1 cellular context compared by ENCODE assay signal in the genomic region with DNA sequence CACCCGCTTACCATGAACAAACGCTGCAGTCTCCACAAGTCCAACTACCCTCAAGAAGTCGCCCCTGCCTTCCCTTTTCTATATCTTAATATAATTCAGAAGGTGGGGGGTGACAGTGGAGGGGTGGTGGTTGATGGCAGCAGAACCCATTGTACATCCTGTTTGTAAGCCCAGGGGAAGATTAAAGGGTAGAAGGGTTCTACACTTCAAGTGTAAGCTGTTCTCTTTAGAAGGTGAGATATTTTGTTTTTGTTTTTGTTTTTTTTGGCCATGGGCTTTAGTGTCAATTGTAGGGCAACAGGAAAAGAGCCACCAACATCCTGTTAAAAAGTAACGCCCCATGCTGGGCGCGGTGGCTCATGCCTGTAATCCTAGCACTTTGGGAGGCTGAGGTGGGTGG.
TF ChIP-seq lines count a peak whose summit lies in the region.

No MANE protein-coding gene starts in this region.

TF ChIP-seq in H1, 55 proteins besides CTCF, POLR2A, EP300 and RAD21:
- TF ChIP-seq, protein P1, sequence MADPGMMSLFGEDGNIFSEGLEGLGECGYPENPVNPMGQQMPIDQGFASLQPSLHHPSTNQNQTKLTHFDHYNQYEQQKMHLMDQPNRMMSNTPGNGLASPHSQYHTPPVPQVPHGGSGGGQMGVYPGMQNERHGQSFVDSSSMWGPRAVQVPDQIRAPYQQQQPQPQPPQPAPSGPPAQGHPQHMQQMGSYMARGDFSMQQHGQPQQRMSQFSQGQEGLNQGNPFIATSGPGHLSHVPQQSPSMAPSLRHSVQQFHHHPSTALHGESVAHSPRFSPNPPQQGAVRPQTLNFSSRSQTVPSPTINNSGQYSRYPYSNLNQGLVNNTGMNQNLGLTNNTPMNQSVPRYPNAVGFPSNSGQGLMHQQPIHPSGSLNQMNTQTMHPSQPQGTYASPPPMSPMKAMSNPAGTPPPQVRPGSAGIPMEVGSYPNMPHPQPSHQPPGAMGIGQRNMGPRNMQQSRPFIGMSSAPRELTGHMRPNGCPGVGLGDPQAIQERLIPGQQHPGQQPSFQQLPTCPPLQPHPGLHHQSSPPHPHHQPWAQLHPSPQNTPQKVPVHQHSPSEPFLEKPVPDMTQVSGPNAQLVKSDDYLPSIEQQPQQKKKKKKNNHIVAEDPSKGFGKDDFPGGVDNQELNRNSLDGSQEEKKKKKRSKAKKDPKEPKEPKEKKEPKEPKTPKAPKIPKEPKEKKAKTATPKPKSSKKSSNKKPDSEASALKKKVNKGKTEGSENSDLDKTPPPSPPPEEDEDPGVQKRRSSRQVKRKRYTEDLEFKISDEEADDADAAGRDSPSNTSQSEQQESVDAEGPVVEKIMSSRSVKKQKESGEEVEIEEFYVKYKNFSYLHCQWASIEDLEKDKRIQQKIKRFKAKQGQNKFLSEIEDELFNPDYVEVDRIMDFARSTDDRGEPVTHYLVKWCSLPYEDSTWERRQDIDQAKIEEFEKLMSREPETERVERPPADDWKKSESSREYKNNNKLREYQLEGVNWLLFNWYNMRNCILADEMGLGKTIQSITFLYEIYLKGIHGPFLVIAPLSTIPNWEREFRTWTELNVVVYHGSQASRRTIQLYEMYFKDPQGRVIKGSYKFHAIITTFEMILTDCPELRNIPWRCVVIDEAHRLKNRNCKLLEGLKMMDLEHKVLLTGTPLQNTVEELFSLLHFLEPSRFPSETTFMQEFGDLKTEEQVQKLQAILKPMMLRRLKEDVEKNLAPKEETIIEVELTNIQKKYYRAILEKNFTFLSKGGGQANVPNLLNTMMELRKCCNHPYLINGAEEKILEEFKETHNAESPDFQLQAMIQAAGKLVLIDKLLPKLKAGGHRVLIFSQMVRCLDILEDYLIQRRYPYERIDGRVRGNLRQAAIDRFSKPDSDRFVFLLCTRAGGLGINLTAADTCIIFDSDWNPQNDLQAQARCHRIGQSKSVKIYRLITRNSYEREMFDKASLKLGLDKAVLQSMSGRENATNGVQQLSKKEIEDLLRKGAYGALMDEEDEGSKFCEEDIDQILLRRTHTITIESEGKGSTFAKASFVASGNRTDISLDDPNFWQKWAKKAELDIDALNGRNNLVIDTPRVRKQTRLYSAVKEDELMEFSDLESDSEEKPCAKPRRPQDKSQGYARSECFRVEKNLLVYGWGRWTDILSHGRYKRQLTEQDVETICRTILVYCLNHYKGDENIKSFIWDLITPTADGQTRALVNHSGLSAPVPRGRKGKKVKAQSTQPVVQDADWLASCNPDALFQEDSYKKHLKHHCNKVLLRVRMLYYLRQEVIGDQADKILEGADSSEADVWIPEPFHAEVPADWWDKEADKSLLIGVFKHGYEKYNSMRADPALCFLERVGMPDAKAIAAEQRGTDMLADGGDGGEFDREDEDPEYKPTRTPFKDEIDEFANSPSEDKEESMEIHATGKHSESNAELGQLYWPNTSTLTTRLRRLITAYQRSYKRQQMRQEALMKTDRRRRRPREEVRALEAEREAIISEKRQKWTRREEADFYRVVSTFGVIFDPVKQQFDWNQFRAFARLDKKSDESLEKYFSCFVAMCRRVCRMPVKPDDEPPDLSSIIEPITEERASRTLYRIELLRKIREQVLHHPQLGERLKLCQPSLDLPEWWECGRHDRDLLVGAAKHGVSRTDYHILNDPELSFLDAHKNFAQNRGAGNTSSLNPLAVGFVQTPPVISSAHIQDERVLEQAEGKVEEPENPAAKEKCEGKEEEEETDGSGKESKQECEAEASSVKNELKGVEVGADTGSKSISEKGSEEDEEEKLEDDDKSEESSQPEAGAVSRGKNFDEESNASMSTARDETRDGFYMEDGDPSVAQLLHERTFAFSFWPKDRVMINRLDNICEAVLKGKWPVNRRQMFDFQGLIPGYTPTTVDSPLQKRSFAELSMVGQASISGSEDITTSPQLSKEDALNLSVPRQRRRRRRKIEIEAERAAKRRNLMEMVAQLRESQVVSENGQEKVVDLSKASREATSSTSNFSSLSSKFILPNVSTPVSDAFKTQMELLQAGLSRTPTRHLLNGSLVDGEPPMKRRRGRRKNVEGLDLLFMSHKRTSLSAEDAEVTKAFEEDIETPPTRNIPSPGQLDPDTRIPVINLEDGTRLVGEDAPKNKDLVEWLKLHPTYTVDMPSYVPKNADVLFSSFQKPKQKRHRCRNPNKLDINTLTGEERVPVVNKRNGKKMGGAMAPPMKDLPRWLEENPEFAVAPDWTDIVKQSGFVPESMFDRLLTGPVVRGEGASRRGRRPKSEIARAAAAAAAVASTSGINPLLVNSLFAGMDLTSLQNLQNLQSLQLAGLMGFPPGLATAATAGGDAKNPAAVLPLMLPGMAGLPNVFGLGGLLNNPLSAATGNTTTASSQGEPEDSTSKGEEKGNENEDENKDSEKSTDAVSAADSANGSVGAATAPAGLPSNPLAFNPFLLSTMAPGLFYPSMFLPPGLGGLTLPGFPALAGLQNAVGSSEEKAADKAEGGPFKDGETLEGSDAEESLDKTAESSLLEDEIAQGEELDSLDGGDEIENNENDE (IDR thresholded peaks at IDR 0.05; ENCODE audit: insufficient replicate concordance, low read length): no peak
- TF ChIP-seq TBP (IDR thresholded peaks at IDR 0.05; ENCODE audit: low read depth, low read length) (no peak), TAF7 (optimal IDR thresholded peaks at IDR 0.05; ENCODE audit: borderline replicate concordance, low read depth, low read length) (no peak), RXRA (IDR thresholded peaks at IDR 0.05; ENCODE audit: insufficient read depth, low read depth, low read length) (no peak), SP4 (IDR thresholded peaks at IDR 0.05; ENCODE audit: low read length) (no peak), NRF1 (IDR thresholded peaks at IDR 0.05; ENCODE audit: low read depth, low read length) (no peak), CREB1 (IDR thresholded peaks at IDR 0.05) (no peak), SAP30 (IDR thresholded peaks at IDR 0.05; ENCODE audit: insufficient read depth, insufficient replicate concordance, low read length) (no peak), CTBP2 (IDR thresholded peaks at IDR 0.05; ENCODE audit: borderline replicate concordance, insufficient read depth, insufficient read length, low read length) (no peak), BRCA1 (IDR thresholded peaks at IDR 0.05; ENCODE audit: low read depth, low read length) (no peak), POU5F1 (IDR thresholded peaks at IDR 0.05; ENCODE audit: low read depth, low read length) (no peak), HDAC6 (IDR thresholded peaks at IDR 0.05; ENCODE audit: low read depth, low read length) (no peak), RNF2 (IDR thresholded peaks at IDR 0.05; ENCODE audit: borderline replicate concordance, low read depth, low read length, missing control alignments, poor library complexity, severe bottlenecking) (no peak)
TF ChIP-seq in H1: peak in this region for 0.
